In the genomic region with DNA sequence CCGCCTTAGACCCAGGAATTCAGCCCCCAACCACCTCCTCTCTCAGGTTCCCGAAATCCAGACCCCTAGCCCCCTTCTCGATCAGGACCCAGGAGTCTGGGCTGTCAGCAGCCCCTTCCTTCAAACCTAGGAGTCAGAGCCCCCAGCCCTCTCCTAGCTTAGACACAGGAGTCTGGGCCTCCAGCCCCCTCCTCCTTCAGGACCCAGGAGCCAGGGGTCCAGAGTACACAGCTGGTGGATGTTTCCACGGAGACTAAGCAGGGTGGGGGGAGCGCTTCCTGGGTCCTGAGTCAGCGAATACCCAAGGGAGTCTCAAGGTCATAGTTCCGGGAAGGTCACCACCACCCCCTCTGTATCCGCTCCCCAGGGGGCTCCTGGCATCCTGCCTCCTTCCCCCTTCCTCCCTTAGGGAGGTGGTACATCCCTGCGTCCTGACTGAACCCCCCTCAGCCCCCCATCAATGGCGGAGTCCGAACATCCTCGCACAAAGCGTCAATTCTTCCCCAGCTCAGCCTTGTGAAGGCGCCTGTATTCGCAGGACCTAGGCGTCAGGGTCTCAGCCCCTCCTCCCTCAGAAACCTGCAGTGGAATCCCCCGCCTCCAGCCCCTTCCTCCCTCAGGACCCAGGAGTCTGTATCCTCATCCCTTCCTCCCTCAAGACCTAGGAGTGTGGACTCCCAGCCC, we compare ENCODE assay signal across 11 cellular contexts. TPM values are rescaled to one million over a fixed set of nuclear protein-coding genes. Genes with fewer than 3 reads are reported as not detected.
DNase-seq lines count a peak whose midpoint lies in the region; FAIRE-seq and TF ChIP-seq lines count a peak whose summit lies in the region.
"Had no signal": no experiment of that assay in that cellular context is flagged by ENCODE, and none has a peak within 500 bp of the region (broad histone marks: within the 10 kb centered on the region; RNA-seq: fewer than 3 reads in every experiment).

No MANE protein-coding gene starts in this region.

- TF ChIP-seq CTCF in mesothelial cell of epicardium (IDR thresholded peaks at IDR 0.05; ENCODE audit: unreplicated experiment) (no peak), testis (IDR thresholded peaks at IDR 0.05) (no peak), D721Med (IDR thresholded peaks at IDR 0.05; ENCODE audit: insufficient read depth, missing control alignments) (no peak)

- H3K9me3 ChIP-seq in duodenal mucosa (ENCODE audit: control insufficient read depth in 1 of 2, low read length in 2 of 2): no peaks in the 10 kb centered on the region
- H3K9me3 ChIP-seq in testis: no peaks in the 10 kb centered on the region

- no peaks in the 10 kb centered on the region for H3K9me3 Mint-ChIP-seq in activated naive CD4-positive, alpha-beta T cell treated with anti-CD3 and anti-CD28 coated beads, Interleukin-2, amount 10 ng/mL, durations not matched to agents 7 days and 5 days
- H3K9me3 Mint-ChIP-seq in mesothelial cell of epicardium: no peaks in the 10 kb centered on the region

- no peak for DNase-seq in activated naive CD4-positive, alpha-beta T cell treated with anti-CD3 and anti-CD28 coated beads, Interleukin-2, amount 10 ng/mL, durations not matched to agents 7 days and 5 days
- no peak for DNase-seq in activated naive CD4-positive, alpha-beta T cell (lab: John Stamatoyannopoulos, UW)
- DNase-seq in mesothelial cell of epicardium (ENCODE audit: low spot score in 2 of 2, unreplicated experiment in 2 of 2) (no peak), testis (peak; percentile 36), HUDEP-2 (lab: John Stamatoyannopoulos, UW; ENCODE audit: unreplicated experiment in 76 of 76) (no peak), NCI-H1417 (lab: John Stamatoyannopoulos, UW) (no peak), D721Med (ENCODE audit: insufficient read length, low spot score) (no peak)
- DNase-seq: ACHN; activated T-cell treated with anti-CD3 and anti-CD28 coated beads, Interleukin-2, amount 50 U/mL, for 48 hours; NCI-H2171 treated with DMSO at 0.1 percent for 48 hours had no signal

- H3K4me3 ChIP-seq in duodenal mucosa (ENCODE audit: low read depth in 1 of 2, low read length in 2 of 2): no peak overlapping the region
- peak overlapping the region in 1 of 2 donors; percentile 36 for H3K4me3 ChIP-seq in testis

- peak overlapping the region; percentile 56 for H3K27ac Mint-ChIP-seq in activated naive CD4-positive, alpha-beta T cell treated with anti-CD3 and anti-CD28 coated beads, Interleukin-2, amount 10 ng/mL, durations not matched to agents 7 days and 5 days
- peak overlapping the region; percentile 66 for H3K27ac Mint-ChIP-seq in mesothelial cell of epicardium

- WGBS in testis, 2 donors: 4 to 6% methylated on average over 15 to 17 of the region's 17 CpGs

- H3K9ac ChIP-seq in duodenal mucosa (ENCODE audit: low read depth in 1 of 2, low read length in 2 of 2): no peak overlapping the region

- H3K4me1 ChIP-seq in duodenal mucosa (ENCODE audit: control insufficient read depth in 1 of 2, insufficient read depth in 2 of 2, low read length in 2 of 2): peaks cover 0 to 4% of the 10 kb centered on the region in 2 donors
- peaks cover 5% of the 10 kb centered on the region for H3K4me1 ChIP-seq in testis

- H3K27me3 Mint-ChIP-seq in activated naive CD4-positive, alpha-beta T cell treated with anti-CD3 and anti-CD28 coated beads, Interleukin-2, amount 10 ng/mL, durations not matched to agents 7 days and 5 days: peaks cover 77% of the 10 kb centered on the region
- H3K27me3 Mint-ChIP-seq in mesothelial cell of epicardium (ENCODE audit: low read depth): peaks cover 13% of the 10 kb centered on the region

- no peak for FAIRE-seq in D721Med (lab: Jason Lieb, UNC)

- peak overlapping the region; percentile 28 for H3K27ac ChIP-seq in duodenal mucosa (ENCODE audit: low read depth, low read length)
- H3K27ac ChIP-seq in testis: no peak overlapping the region

- no peaks in the 10 kb centered on the region for H3K36me3 Mint-ChIP-seq in activated naive CD4-positive, alpha-beta T cell treated with anti-CD3 and anti-CD28 coated beads, Interleukin-2, amount 10 ng/mL, durations not matched to agents 7 days and 5 days
- H3K36me3 Mint-ChIP-seq in mesothelial cell of epicardium: peaks cover 2% of the 10 kb centered on the region

- H3K36me3 ChIP-seq in duodenal mucosa (ENCODE audit: control insufficient read depth in 1 of 2, insufficient read depth in 2 of 2, low read length in 2 of 2) (no peaks in the 10 kb centered on the region), testis (ENCODE audit: low read depth, missing control alignments) (no peaks in the 10 kb centered on the region)

- no peak for TF ChIP-seq POLR2A in testis (IDR thresholded peaks at IDR 0.05)

- H3K27me3 ChIP-seq in duodenal mucosa (ENCODE audit: control insufficient read depth in 1 of 2, insufficient read depth in 2 of 2, low read length in 2 of 2) (peaks cover 14% of the 10 kb centered on the region in 2 donors), testis (no peaks in the 10 kb centered on the region)

- CTCF ChIA-PET in activated naive CD4-positive, alpha-beta T cell treated with anti-CD3 and anti-CD28 coated beads, Interleukin-2, amount 10 ng/mL, durations not matched to agents 7 days and 5 days (lab: Charles Lee): no interaction called here

- intact Hi-C loops in testis (cut with DNase I; ENCODE audit: low total_unique reads): no loop called here

- no peak overlapping the region for H3K4me3 Mint-ChIP-seq in activated naive CD4-positive, alpha-beta T cell treated with anti-CD3 and anti-CD28 coated beads, Interleukin-2, amount 10 ng/mL, durations not matched to agents 7 days and 5 days
- peak overlapping the region; percentile 65 for H3K4me3 Mint-ChIP-seq in mesothelial cell of epicardium

- peaks cover 11% of the 10 kb centered on the region for H3K4me1 Mint-ChIP-seq in activated naive CD4-positive, alpha-beta T cell treated with anti-CD3 and anti-CD28 coated beads, Interleukin-2, amount 10 ng/mL, durations not matched to agents 7 days and 5 days
- peaks cover 27% of the 10 kb centered on the region for H3K4me1 Mint-ChIP-seq in mesothelial cell of epicardium

RNA-seq across cellular contexts. Expression of a gene that starts 4.6 kb away (rescaled TPM):
- total RNA-seq in mesothelial cell of epicardium (45.8 to 48.3 TPM (median 47.1 TPM) in 3 replicates), testis (1 to 10 TPM; 1.5 to 4.3 TPM)
- polyA plus RNA-seq in testis (ENCODE audit: insufficient read depth, low read depth, low replicate concordance): 7.8 TPM

RNA-seq across cellular contexts. Expression of a gene that starts 15.6 kb away (rescaled TPM):
- 92.2 to 96.2 TPM (median 92.4 TPM) in 3 replicates for total RNA-seq in mesothelial cell of epicardium
- total RNA-seq in testis: 10 to 100 TPM; 93.1 to 94.2 TPM
- polyA plus RNA-seq in testis (ENCODE audit: insufficient read depth, low read depth, low replicate concordance): 64.1 TPM

RNA-seq across cellular contexts. Expression of a gene that starts 23.1 kb away (rescaled TPM):
- 0.36 to 0.63 TPM (median 0.58 TPM) in 3 replicates for total RNA-seq in mesothelial cell of epicardium
- 10 to 100 TPM in 1 of 2 donors, 1 to 10 TPM in 1; 8.4 to 21.3 TPM for total RNA-seq in testis
- polyA plus RNA-seq in testis (ENCODE audit: insufficient read depth, low read depth, low replicate concordance): 36.0 TPM

RNA-seq across cellular contexts. Expression of a gene that starts 35.0 kb away (rescaled TPM):
- total RNA-seq in mesothelial cell of epicardium: 18.5 to 22.7 TPM (median 22.2 TPM) in 3 replicates
- 1 to 10 TPM; 4.3 to 8.4 TPM for total RNA-seq in testis
- 7.3 TPM for polyA plus RNA-seq in testis (ENCODE audit: insufficient read depth, low read depth, low replicate concordance)

RNA-seq across cellular contexts. Expression of a gene that starts 38.6 kb away (rescaled TPM):
- 11.4 to 12.6 TPM (median 12.6 TPM) in 3 replicates for total RNA-seq in mesothelial cell of epicardium
- total RNA-seq in testis: 10 to 100 TPM; 14.6 to 17.9 TPM
- polyA plus RNA-seq in testis (ENCODE audit: insufficient read depth, low read depth, low replicate concordance): 23.1 TPM
